ENCODE assay signal across 18 cellular contexts in the genomic region with DNA sequence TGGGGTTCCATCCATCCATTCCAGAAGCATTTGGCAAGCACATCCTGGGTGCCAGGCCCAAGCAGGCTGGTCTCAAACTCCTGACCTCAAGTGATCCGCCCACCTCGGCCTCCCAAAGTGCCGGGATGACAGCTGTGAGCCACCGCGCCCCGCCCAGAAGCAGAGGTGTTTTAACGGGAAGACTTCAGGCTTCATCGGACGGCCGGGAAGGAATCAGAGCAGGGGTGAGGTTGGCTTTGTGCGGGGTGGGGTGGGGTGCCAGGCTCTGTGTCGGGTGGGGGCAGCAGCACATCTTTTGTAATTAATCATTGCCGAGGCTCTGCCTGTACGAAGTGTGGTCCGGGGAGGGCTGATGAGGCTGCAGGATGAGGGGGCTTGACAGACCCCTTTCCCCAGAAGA. TPM values are rescaled to one million over a fixed set of nuclear protein-coding genes. Genes with fewer than 3 reads are reported as not detected.
A peak's percentile ranks its signal among the peaks of the same experiment; 100 is the strongest.
DNase-seq lines count a peak whose midpoint lies in the region; ATAC-seq and TF ChIP-seq lines count a peak whose summit lies in the region.
"Had no signal": no experiment of that assay in that cellular context is flagged by ENCODE, and none has a peak within 500 bp of the region (broad histone marks: within the 10 kb centered on the region; RNA-seq: fewer than 3 reads in every experiment).

No MANE protein-coding gene starts in this region.

- H3K9me3 Mint-ChIP-seq in activated T-cell treated with anti-CD3 and anti-CD28 coated beads, Interleukin-2, amount 50 U/mL, for 24 hours, result no peaks in the 10 kb centered on the region
- H3K9me3 Mint-ChIP-seq in activated T-cell treated with anti-CD3 and anti-CD28 coated beads, Interleukin-2, amount 50 U/mL, for 72 hours, result no peaks in the 10 kb centered on the region
- H3K9me3 Mint-ChIP-seq in CD14-positive monocyte, result peaks cover 0 to 1% (median 0%) of the 10 kb centered on the region in 7 donors
- H3K9me3 Mint-ChIP-seq in chondrocyte (ENCODE audit: low read depth), result no peaks in the 10 kb centered on the region

- H3K27ac Mint-ChIP-seq in activated T-cell treated with anti-CD3 and anti-CD28 coated beads, Interleukin-2, amount 50 U/mL, for 24 hours, result peak overlapping the region; percentile 67
- H3K27ac Mint-ChIP-seq in activated T-cell treated with anti-CD3 and anti-CD28 coated beads, Interleukin-2, amount 50 U/mL, for 72 hours, result no peak overlapping the region
- H3K27ac Mint-ChIP-seq in CD14-positive monocyte (peak overlapping the region in 4 of 7 donors; percentile 21 to 54 (median 41)), chondrocyte (ENCODE audit: unreplicated experiment) (no peak overlapping the region)
- H3K27ac Mint-ChIP-seq: GM23338 had no signal

- H3K27me3 Mint-ChIP-seq in activated T-cell treated with anti-CD3 and anti-CD28 coated beads, Interleukin-2, amount 50 U/mL, for 24 hours, result no peaks in the 10 kb centered on the region
- no peaks in the 10 kb centered on the region for H3K27me3 Mint-ChIP-seq in activated T-cell treated with anti-CD3 and anti-CD28 coated beads, Interleukin-2, amount 50 U/mL, for 72 hours (ENCODE audit: low read depth)
- H3K27me3 Mint-ChIP-seq in CD14-positive monocyte (ENCODE audit: low read depth in 3 of 3) (no peaks in the 10 kb centered on the region), chondrocyte (ENCODE audit: low read depth) (no peaks in the 10 kb centered on the region)

- H3K4me1 Mint-ChIP-seq in activated T-cell treated with anti-CD3 and anti-CD28 coated beads, Interleukin-2, amount 50 U/mL, for 24 hours (ENCODE audit: low read depth), result peaks cover 27% of the 10 kb centered on the region
- H3K4me1 Mint-ChIP-seq in activated T-cell treated with anti-CD3 and anti-CD28 coated beads, Interleukin-2, amount 50 U/mL, for 72 hours (ENCODE audit: low read depth), result peaks cover 31% of the 10 kb centered on the region
- H3K4me1 Mint-ChIP-seq in CD14-positive monocyte, result peaks cover 12% of the 10 kb centered on the region
- H3K4me1 Mint-ChIP-seq in chondrocyte (ENCODE audit: low read depth), result peaks cover 34% of the 10 kb centered on the region

- TF ChIP-seq CTCF in CD14-positive monocyte (IDR thresholded peaks at IDR 0.05) (no peak), chondrocyte (IDR thresholded peaks at IDR 0.05) (no peak)

- DNase-seq in activated T-cell treated with anti-CD3 and anti-CD28 coated beads, Interleukin-2, amount 50 U/mL, for 24 hours, result peak; percentile 23
- no peak for DNase-seq in activated T-cell treated with anti-CD3 and anti-CD28 coated beads, Interleukin-2, amount 50 U/mL, for 72 hours
- DNase-seq in CD14-positive monocyte (ENCODE audit: low spot score) (no peak), chondrocyte (ENCODE audit: low spot score) (peak; percentile 75), sciatic nerve (ENCODE audit: low spot score) (peak; percentile 56), left lobe of liver (ENCODE audit: low spot score) (no peak), NCI-H524 treated with DMSO at 0.1 percent for 48 hours (lab: John Stamatoyannopoulos, UW) (no peak), NCI-H1417 (lab: John Stamatoyannopoulos, UW) (no peak)
- DNase-seq: DMS 273 treated with DMSO at 0.1 percent for 48 hours, GDM1, NCI-H1105 treated with DMSO at 0.1 percent for 48 hours, NCI-H187, NCI-H345, NCI-H69 had no signal

- no peak for ATAC-seq in activated T-cell treated with anti-CD3 and anti-CD28 coated beads, Interleukin-2, amount 50 U/mL, for 72 hours (replicated peaks in 1 of 2)
- ATAC-seq in sciatic nerve (no peak), left lobe of liver (no peak)
- ATAC-seq: A549, GM12878, GM23338, HCT116 had no signal

- no peak overlapping the region for H3K4me3 Mint-ChIP-seq in activated T-cell treated with anti-CD3 and anti-CD28 coated beads, Interleukin-2, amount 50 U/mL, for 24 hours
- H3K4me3 Mint-ChIP-seq in activated T-cell treated with anti-CD3 and anti-CD28 coated beads, Interleukin-2, amount 50 U/mL, for 72 hours, result no peak overlapping the region
- H3K4me3 Mint-ChIP-seq in CD14-positive monocyte (no peak overlapping the region), chondrocyte (ENCODE audit: unreplicated experiment) (no peak overlapping the region)
- H3K4me3 Mint-ChIP-seq: GM23338 had no signal

- intact Hi-C loops in CD14-positive monocyte (cut with micrococcal nuclease), result loop anchor here in 1 of 2 donors (10.0 kb wide), 3 partner anchors 72 to 198 kb away; partner anchors contain the start of gene AKAP17A
- intact Hi-C loops in sciatic nerve (cut with DNase I), result no loop called here

- H3K36me3 Mint-ChIP-seq in activated T-cell treated with anti-CD3 and anti-CD28 coated beads, Interleukin-2, amount 50 U/mL, for 24 hours (ENCODE audit: low read depth), result peaks cover 79% of the 10 kb centered on the region
- H3K36me3 Mint-ChIP-seq in activated T-cell treated with anti-CD3 and anti-CD28 coated beads, Interleukin-2, amount 50 U/mL, for 72 hours (ENCODE audit: insufficient read depth in 2 of 2), result peaks cover 13 to 23% of the 10 kb centered on the region in 2 donors
- H3K36me3 Mint-ChIP-seq in CD14-positive monocyte, result peaks cover 29 to 52% of the 10 kb centered on the region in 2 donors
- H3K36me3 Mint-ChIP-seq in chondrocyte (ENCODE audit: low read depth), result peaks cover 3% of the 10 kb centered on the region

RNA-seq across cellular contexts. Expression of gene SLC25A6, which starts 5.1 kb away (rescaled TPM):
- total RNA-seq in activated T-cell treated with anti-CD3 and anti-CD28 coated beads, Interleukin-2, amount 50 U/mL, for 72 hours, result 100 to 1,000 TPM; 402 to 411 TPM
- polyA plus RNA-seq in CD14-positive monocyte, result 100 to 1,000 TPM; 442 to 449 TPM
- total RNA-seq in chondrocyte (270 to 332 TPM (median 327 TPM) in 3 replicates), sciatic nerve (167 TPM), left lobe of liver (55.9 TPM)

RNA-seq across cellular contexts. Expression of gene ASMTL, which starts 55.7 kb away (rescaled TPM):
- total RNA-seq in activated T-cell treated with anti-CD3 and anti-CD28 coated beads, Interleukin-2, amount 50 U/mL, for 72 hours, result 100 to 1,000 TPM in 1 of 2 donors, 10 to 100 TPM in 1; 70.4 to 101 TPM
- polyA plus RNA-seq in CD14-positive monocyte, result 10 to 100 TPM; 31.0 to 31.5 TPM
- 19.6 to 29.0 TPM (median 20.2 TPM) in 3 replicates for total RNA-seq in chondrocyte
- 35.0 TPM for total RNA-seq in sciatic nerve
- total RNA-seq in left lobe of liver, result 31.4 TPM

Comparison
In these comparisons a context has a peak if more than half of its experiments do, and no peak if none do; other contexts are left out.
1. DNase-seq: peak in activated T-cell treated with anti-CD3 and anti-CD28 coated beads, Interleukin-2, amount 50 U/mL, for 24 hours (single experiment), chondrocyte (single experiment) and sciatic nerve (single experiment); none in activated T-cell treated with anti-CD3 and anti-CD28 coated beads, Interleukin-2, amount 50 U/mL, for 72 hours (0 of 2), CD14-positive monocyte (single experiment), left lobe of liver (single experiment), NCI-H524 treated with DMSO at 0.1 percent for 48 hours (single experiment) and NCI-H1417 (0 of 3).
2. H3K27ac Mint-ChIP-seq: peak in activated T-cell treated with anti-CD3 and anti-CD28 coated beads, Interleukin-2, amount 50 U/mL, for 24 hours (single experiment) and CD14-positive monocyte (4 of 7); none in activated T-cell treated with anti-CD3 and anti-CD28 coated beads, Interleukin-2, amount 50 U/mL, for 72 hours (single experiment) and chondrocyte (single experiment).